In the genomic region with DNA sequence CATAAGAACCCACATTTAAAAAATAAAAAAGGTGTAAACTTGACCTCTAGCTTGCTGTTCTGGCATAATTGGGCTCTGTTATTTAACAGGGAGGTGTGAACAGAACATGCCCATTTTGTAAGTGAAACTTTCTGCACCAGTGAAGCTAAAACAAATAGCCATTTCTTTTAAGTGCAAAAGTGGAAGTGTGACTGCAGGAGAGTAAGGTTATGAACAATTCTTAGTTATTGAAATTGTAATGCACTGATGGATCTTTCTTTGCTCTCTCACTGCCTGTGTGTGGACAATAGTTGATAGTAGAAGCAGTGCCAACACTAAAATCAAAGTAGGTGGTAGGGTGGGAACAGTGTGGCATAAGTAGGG, we compare ENCODE assay signal across 11 cellular contexts. TPM values are rescaled to one million over a fixed set of nuclear protein-coding genes. Genes with fewer than 3 reads are reported as not detected.
A peak's percentile ranks its signal among the peaks of the same experiment; 100 is the strongest.
DNase-seq lines count a peak whose midpoint lies in the region; ATAC-seq and TF ChIP-seq lines count a peak whose summit lies in the region.
"Had no signal": no experiment of that assay in that cellular context is flagged by ENCODE, and none has a peak within 500 bp of the region (broad histone marks: within the 10 kb centered on the region; RNA-seq: fewer than 3 reads in every experiment).

No MANE protein-coding gene starts in this region.

- no peak overlapping the region for H3K4me3 ChIP-seq in naive thymus-derived CD4-positive, alpha-beta T cell (ENCODE audit: low read length)
- no peak overlapping the region for H3K4me3 ChIP-seq in upper lobe of right lung
- H3K4me3 ChIP-seq: A549, breast epithelium had no signal

- H3K36me3 ChIP-seq in naive thymus-derived CD4-positive, alpha-beta T cell (ENCODE audit: control insufficient read depth in 2 of 3, insufficient read depth in 3 of 3, low read length in 3 of 3) = peaks cover 3 to 30% (median 5%) of the 10 kb centered on the region in 3 experiments
- no peaks in the 10 kb centered on the region for H3K36me3 ChIP-seq in upper lobe of right lung
- H3K36me3 ChIP-seq: breast epithelium, WERI-Rb-1 had no signal

- H3K4me1 ChIP-seq in naive thymus-derived CD4-positive, alpha-beta T cell (ENCODE audit: control insufficient read depth in 2 of 2, insufficient read depth in 2 of 2, low read length in 2 of 2) = peaks cover 34 to 35% of the 10 kb centered on the region in 2 donors
- H3K4me1 ChIP-seq in upper lobe of right lung = no peaks in the 10 kb centered on the region
- H3K4me1 ChIP-seq: A549, breast epithelium had no signal

- H3K9me3 ChIP-seq in naive thymus-derived CD4-positive, alpha-beta T cell (ENCODE audit: control insufficient read depth in 2 of 3, low read length in 3 of 3) = peaks cover 0 to 5% (median 0%) of the 10 kb centered on the region in 3 experiments
- H3K9me3 ChIP-seq in upper lobe of right lung = no peaks in the 10 kb centered on the region
- H3K9me3 ChIP-seq: A549, breast epithelium had no signal

- POLR2A ChIA-PET in naive thymus-derived CD4-positive, alpha-beta T cell (lab: Charles Lee) = interaction anchor here (0.8 to 1.1 kb wide), 2 partner anchors 186 to 409 kb away, joined by 3 read pairs; a partner anchor contains a TSS

- CTCF ChIA-PET in naive thymus-derived CD4-positive, alpha-beta T cell (lab: Charles Lee) = interaction anchor here (1.2 kb wide), 1 partner anchor 124 kb away, joined by 5 read pairs; no protein-coding TSS in a partner anchor

- H3K4me3 Mint-ChIP-seq in activated CD4-positive, alpha-beta T cell treated with anti-CD3 and anti-CD28 coated beads, Interleukin-2, amount 10 ng/mL, durations not matched to agents 24 days and 14 days = peak overlapping the region; percentile 29
- H3K4me3 Mint-ChIP-seq in naive thymus-derived CD4-positive, alpha-beta T cell = peak overlapping the region in 7 of 10 donors; percentile 5 to 49 (median 32)
- no peak overlapping the region for H3K4me3 Mint-ChIP-seq in glutamatergic neuron (ENCODE audit: unreplicated experiment)

- peak overlapping the region; percentile 51 for H3K27ac ChIP-seq in naive thymus-derived CD4-positive, alpha-beta T cell (ENCODE audit: low read depth, low read length)
- no peak overlapping the region for H3K27ac ChIP-seq in upper lobe of right lung
- H3K27ac ChIP-seq: A549, breast epithelium, WERI-Rb-1 had no signal

- ATAC-seq in GM21576 (IDR thresholded peaks at IDR 0.05; ENCODE audit: unreplicated experiment) (peak; percentile 90), HG03342 (IDR thresholded peaks at IDR 0.05; ENCODE audit: unreplicated experiment) (peak; percentile 88), upper lobe of right lung (no peak)
- peak; percentile 26 for ATAC-seq in naive thymus-derived CD4-positive, alpha-beta T cell
- ATAC-seq: A549 had no signal

- TF ChIP-seq CTCF in glutamatergic neuron (IDR thresholded peaks at IDR 0.05; ENCODE audit: partially characterized antibody, unreplicated experiment) (no peak), upper lobe of right lung (IDR thresholded peaks at IDR 0.05) (no peak)

- H3K9me3 Mint-ChIP-seq in activated CD4-positive, alpha-beta T cell treated with anti-CD3 and anti-CD28 coated beads, Interleukin-2, amount 10 ng/mL, durations not matched to agents 24 days and 14 days = peaks cover 3% of the 10 kb centered on the region
- H3K9me3 Mint-ChIP-seq in naive thymus-derived CD4-positive, alpha-beta T cell = peaks cover 0 to 17% (median 2%) of the 10 kb centered on the region in 11 donors
- H3K9me3 Mint-ChIP-seq in glutamatergic neuron (ENCODE audit: unreplicated experiment) = no peaks in the 10 kb centered on the region

- H3K27me3 Mint-ChIP-seq in activated CD4-positive, alpha-beta T cell treated with anti-CD3 and anti-CD28 coated beads, Interleukin-2, amount 10 ng/mL, durations not matched to agents 24 days and 14 days = no peaks in the 10 kb centered on the region
- H3K27me3 Mint-ChIP-seq in naive thymus-derived CD4-positive, alpha-beta T cell = no peaks in the 10 kb centered on the region
- H3K27me3 Mint-ChIP-seq in glutamatergic neuron (ENCODE audit: unreplicated experiment) = no peaks in the 10 kb centered on the region

- intact Hi-C loops in activated CD4-positive, alpha-beta T cell treated with anti-CD3 and anti-CD28 coated beads, Interleukin-2, amount 10 ng/mL, durations not matched to agents 24 days and 14 days (cut with micrococcal nuclease) = no loop called here
- intact Hi-C loops in naive thymus-derived CD4-positive, alpha-beta T cell (cut with micrococcal nuclease) = loop anchor here in 1 of 2 donors (1.0 to 10.0 kb wide), 3 partner anchors 12 to 47 kb away; a partner anchor contains a TSS
- intact Hi-C loops in upper lobe of right lung (cut with DNase I) = no loop called here

- H3K27ac Mint-ChIP-seq in activated CD4-positive, alpha-beta T cell treated with anti-CD3 and anti-CD28 coated beads, Interleukin-2, amount 10 ng/mL, durations not matched to agents 24 days and 14 days = peak overlapping the region; percentile 73
- peak overlapping the region; percentile 61 to 97 (median 88) for H3K27ac Mint-ChIP-seq in naive thymus-derived CD4-positive, alpha-beta T cell
- H3K27ac Mint-ChIP-seq in glutamatergic neuron (ENCODE audit: unreplicated experiment) = no peak overlapping the region

- H3K36me3 Mint-ChIP-seq in activated CD4-positive, alpha-beta T cell treated with anti-CD3 and anti-CD28 coated beads, Interleukin-2, amount 10 ng/mL, durations not matched to agents 24 days and 14 days (ENCODE audit: low read depth) = peaks cover 73% of the 10 kb centered on the region
- peaks cover 13 to 67% (median 43%) of the 10 kb centered on the region in 5 donors for H3K36me3 Mint-ChIP-seq in naive thymus-derived CD4-positive, alpha-beta T cell
- no peaks in the 10 kb centered on the region for H3K36me3 Mint-ChIP-seq in glutamatergic neuron (ENCODE audit: unreplicated experiment)

- no peak for DNase-seq in activated CD4-positive, alpha-beta T cell treated with anti-CD3 and anti-CD28 coated beads, Interleukin-2, amount 10 ng/mL, durations not matched to agents 24 days and 14 days
- no peak for DNase-seq in activated CD4-positive, alpha-beta T cell treated with anti-CD3 and anti-CD28 coated beads for 4 hours
- DNase-seq in naive thymus-derived CD4-positive, alpha-beta T cell = no peak
- DNase-seq in NCI-H1930 (lab: John Stamatoyannopoulos, UW) (no peak), glutamatergic neuron (no peak), upper lobe of right lung (no peak)
- DNase-seq: WERI-Rb-1 had no signal

- no peaks in the 10 kb centered on the region for H3K27me3 ChIP-seq in naive thymus-derived CD4-positive, alpha-beta T cell (ENCODE audit: control insufficient read depth in 2 of 2, insufficient read depth in 2 of 2, low read length in 2 of 2)
- no peaks in the 10 kb centered on the region for H3K27me3 ChIP-seq in upper lobe of right lung
- H3K27me3 ChIP-seq: breast epithelium had no signal

- H3K4me1 Mint-ChIP-seq in activated CD4-positive, alpha-beta T cell treated with anti-CD3 and anti-CD28 coated beads, Interleukin-2, amount 10 ng/mL, durations not matched to agents 24 days and 14 days = peaks cover 44% of the 10 kb centered on the region
- H3K4me1 Mint-ChIP-seq in naive thymus-derived CD4-positive, alpha-beta T cell = peaks cover 31 to 84% (median 64%) of the 10 kb centered on the region in 7 donors
- no peaks in the 10 kb centered on the region for H3K4me1 Mint-ChIP-seq in glutamatergic neuron (ENCODE audit: low read depth, unreplicated experiment)

RNA-seq across cellular contexts. Expression of a gene that starts 12.6 kb away (rescaled TPM):
- total RNA-seq in activated CD4-positive, alpha-beta T cell treated with anti-CD3 and anti-CD28 coated beads, Interleukin-2, amount 10 ng/mL, durations not matched to agents 24 days and 14 days = 34.1 and 38.8 TPM in 2 replicates
- total RNA-seq in naive thymus-derived CD4-positive, alpha-beta T cell = 10 to 100 TPM; 47.6 to 98.5 (median 67.4) TPM
- polyA plus RNA-seq in naive thymus-derived CD4-positive, alpha-beta T cell = 10 to 100 TPM; 51.3 to 52.7 TPM
- not detected for total RNA-seq in glutamatergic neuron (ENCODE audit: unreplicated experiment)
- 1.8 TPM for total RNA-seq in upper lobe of right lung
- polyA plus RNA-seq: A549 had no signal

Comparison
In these comparisons a context has a peak if more than half of its experiments do, and no peak if none do; other contexts are left out.
1. RNA of a gene that starts 12.6 kb away (total RNA-seq): 47.6 to 98.5 TPM in naive thymus-derived CD4-positive, alpha-beta T cell and 34.1 to 38.8 TPM in activated CD4-positive, alpha-beta T cell treated with anti-CD3 and anti-CD28 coated beads, Interleukin-2, amount 10 ng/mL, durations not matched to agents 24 days and 14 days; 1.8 TPM in upper lobe of right lung (single experiment) and not detected in glutamatergic neuron (single experiment); every median in the first group is over 10 times any median in the second.